ENCODE assay signal across 1 cellular context in genomic region chr1:146051452-146051852, GRCh38.
TF ChIP-seq lines count a peak whose summit lies in the region.

No MANE protein-coding gene starts in this region.

TF ChIP-seq in K562, 482 proteins besides CTCF, POLR2A, EP300 and RAD21 (continued from another document):
- TF ChIP-seq ZNF518B (CRISPR knock-in tag; IDR thresholded peaks at IDR 0.05) (no peak), ARID3B (CRISPR knock-in tag; IDR thresholded peaks at IDR 0.05; ENCODE audit: borderline replicate concordance) (no peak), HMG20A (CRISPR knock-in tag; conservative IDR thresholded peaks at IDR 0.05) (no peak), ZNF561 (CRISPR knock-in tag; conservative IDR thresholded peaks at IDR 0.05) (no peak), RFX5 (IDR thresholded peaks at IDR 0.05; ENCODE audit: low read depth, low read length) (no peak), CUX1 (CRISPR knock-in tag; IDR thresholded peaks at IDR 0.05) (no peak), CBX5 (IDR thresholded peaks at IDR 0.05; ENCODE audit: borderline replicate concordance, low read depth) (no peak), MITF (IDR thresholded peaks at IDR 0.05) (no peak), NBN (IDR thresholded peaks at IDR 0.05; ENCODE audit: low read depth) (no peak), ATF2 (CRISPR knock-in tag; IDR thresholded peaks at IDR 0.05) (no peak), ZFP30 (CRISPR knock-in tag; IDR thresholded peaks at IDR 0.05; ENCODE audit: borderline replicate concordance) (no peak), ZNF143 (CRISPR knock-in tag; IDR thresholded peaks at IDR 0.05) (no peak), ZNF197 (CRISPR knock-in tag; IDR thresholded peaks at IDR 0.05; ENCODE audit: low read depth) (no peak), TCF3 (CRISPR knock-in tag; IDR thresholded peaks at IDR 0.05) (no peak), TSHZ1 (CRISPR knock-in tag; IDR thresholded peaks at IDR 0.05) (no peak), HINFP (tag; conservative IDR thresholded peaks at IDR 0.05; ENCODE audit: low read depth) (no peak), MTA2 (IDR thresholded peaks at IDR 0.05; ENCODE audit: low read depth) (no peak)
TF ChIP-seq in K562: peak in this region for 7.
